ENCODE assay signal across 1 cellular context in genomic region chr20:7936735-7937078, GRCh38.
TF ChIP-seq lines count a peak whose summit lies in the region.

No MANE protein-coding gene starts in this region.

TF ChIP-seq in SK-N-SH, 30 proteins besides CTCF, POLR2A, EP300 and RAD21 (continued from another document):
- TF ChIP-seq PBX3 (IDR thresholded peaks at IDR 0.05) (no peak), FOXJ3 (CRISPR knock-in tag; IDR thresholded peaks at IDR 0.05) (no peak), RCOR1 (IDR thresholded peaks at IDR 0.05; ENCODE audit: low read length) (no peak; the same call in 1 of the 2 replicates), TEAD4 (IDR thresholded peaks at IDR 0.05; ENCODE audit: borderline replicate concordance, insufficient read depth) (no peak), TAF1 (IDR thresholded peaks at IDR 0.05; ENCODE audit: borderline replicate concordance, low read depth, low read length) (no peak), MEF2A (IDR thresholded peaks at IDR 0.05; ENCODE audit: borderline replicate concordance, low read depth) (no peak), JUND (IDR thresholded peaks at IDR 0.05) (no peak), NFIC (IDR thresholded peaks at IDR 0.05; ENCODE audit: borderline replicate concordance) (no peak), SMC3 (IDR thresholded peaks at IDR 0.05; ENCODE audit: low read depth, low read length) (no peak)
